ENCODE assay signal across 33 cellular contexts in the genomic region with DNA sequence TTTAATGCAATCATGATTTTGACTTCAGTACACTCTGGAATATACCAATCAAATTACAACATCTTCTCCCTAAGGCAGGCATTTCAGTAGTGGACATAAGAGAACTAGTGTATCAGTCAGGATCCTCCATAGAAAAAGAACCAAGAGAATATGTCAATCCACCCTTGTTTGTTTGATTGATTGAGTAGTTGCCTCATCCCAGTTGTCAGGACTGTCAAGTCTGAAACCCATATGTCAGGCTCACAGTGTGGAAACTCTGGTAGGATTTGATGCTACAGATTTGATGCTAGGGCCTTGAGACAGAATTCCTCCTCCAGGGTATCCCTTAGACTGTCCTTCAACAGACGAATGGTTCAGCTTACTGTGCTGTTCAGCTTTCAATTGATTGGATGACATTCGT.
"Had no signal": no experiment of that assay in that cellular context is flagged by ENCODE, and none has a peak within 500 bp of the region (broad histone marks: within the 10 kb centered on the region; RNA-seq: fewer than 3 reads in every experiment).

No MANE protein-coding gene starts in this region.

- H3K27ac ChIP-seq: adrenal gland, breast epithelium, cardiac muscle cell, colonic mucosa, esophagus muscularis mucosa, foreskin keratinocyte, gastrocnemius medialis, heart left ventricle had no signal

- H3K4me3 Mint-ChIP-seq: activated CD4-positive, alpha-beta memory T cell treated with anti-CD3 and anti-CD28 coated beads for 36 hours; activated CD8-positive, alpha-beta memory T cell treated with anti-CD3 and anti-CD28 coated beads, Interleukin-2, amount 10 ng/mL, durations not matched to agents 7 days and 5 days; activated CD8-positive, alpha-beta T cell treated with anti-CD3 and anti-CD28 coated beads, Interleukin-2, amount 10 ng/mL, durations not matched to agents 7 days and 5 days; activated naive CD4-positive, alpha-beta T cell treated with anti-CD3 and anti-CD28 coated beads for 36 hours; activated naive CD4-positive, alpha-beta T cell treated with anti-CD3 and anti-CD28 coated beads, Interleukin-2, amount 50 U/mL, for 24 hours; activated naive CD8-positive, alpha-beta T cell treated with anti-CD3 and anti-CD28 coated beads for 36 hours; activated naive CD8-positive, alpha-beta T cell treated with anti-CD3 and anti-CD28 coated beads, Interleukin-2, amount 50 U/mL, for 24 hours; activated T-helper 1 cell treated with anti-CD3 and anti-CD28 coated beads, Interleukin-12 subunit alpha, Interleukin-12 subunit beta, Interleukin-2, Interleukin-4 antibody, amounts not matched to agents 30 ng/mL and 10 ng/mL and 1 ng/mL, durations not matched to agents 14 hours and 24 hours and 36 hours; brain; endodermal cell had no signal

- H3K4me1 Mint-ChIP-seq: endodermal cell had no signal

- H3K27ac Mint-ChIP-seq: activated CD4-positive, alpha-beta memory T cell treated with anti-CD3 and anti-CD28 coated beads for 36 hours; activated CD8-positive, alpha-beta memory T cell treated with anti-CD3 and anti-CD28 coated beads, Interleukin-2, amount 10 ng/mL, durations not matched to agents 7 days and 5 days; activated CD8-positive, alpha-beta T cell treated with anti-CD3 and anti-CD28 coated beads, Interleukin-2, amount 10 ng/mL, durations not matched to agents 7 days and 5 days; activated naive CD4-positive, alpha-beta T cell treated with anti-CD3 and anti-CD28 coated beads for 36 hours; activated naive CD4-positive, alpha-beta T cell treated with anti-CD3 and anti-CD28 coated beads, Interleukin-2, amount 50 U/mL, for 24 hours; activated naive CD8-positive, alpha-beta T cell treated with anti-CD3 and anti-CD28 coated beads for 36 hours; activated naive CD8-positive, alpha-beta T cell treated with anti-CD3 and anti-CD28 coated beads, Interleukin-2, amount 50 U/mL, for 24 hours; activated T-helper 1 cell treated with anti-CD3 and anti-CD28 coated beads, Interleukin-12 subunit alpha, Interleukin-12 subunit beta, Interleukin-2, Interleukin-4 antibody, amounts not matched to agents 30 ng/mL and 10 ng/mL and 1 ng/mL, durations not matched to agents 14 hours and 24 hours and 36 hours; activated T-helper 2 cell treated with anti-CD3 and anti-CD28 coated beads, Interferon-gamma antibody, Interleukin-2, Interleukin-4, amounts not matched to agents 10 μg/mL and 5 μg/mL and 100 μg/mL, durations not matched to agents 14 hours and 24 hours and 36 hours; brain; endodermal cell had no signal

- H3K36me3 ChIP-seq: adrenal gland, breast epithelium, cardiac muscle cell, colonic mucosa, esophagus muscularis mucosa, gastrocnemius medialis, heart left ventricle had no signal

- H3K9me3 ChIP-seq: adrenal gland, breast epithelium, colonic mucosa, esophagus muscularis mucosa, gastrocnemius medialis, heart left ventricle had no signal

- H3K36me3 Mint-ChIP-seq: activated CD4-positive, alpha-beta memory T cell treated with anti-CD3 and anti-CD28 coated beads for 36 hours; activated naive CD4-positive, alpha-beta T cell treated with anti-CD3 and anti-CD28 coated beads, Interleukin-2, amount 50 U/mL, for 24 hours; activated naive CD8-positive, alpha-beta T cell treated with anti-CD3 and anti-CD28 coated beads for 36 hours; brain had no signal

- H3K27me3 Mint-ChIP-seq: activated CD4-positive, alpha-beta memory T cell treated with anti-CD3 and anti-CD28 coated beads for 36 hours; activated CD8-positive, alpha-beta memory T cell treated with anti-CD3 and anti-CD28 coated beads, Interleukin-2, amount 10 ng/mL, durations not matched to agents 7 days and 5 days; activated naive CD4-positive, alpha-beta T cell treated with anti-CD3 and anti-CD28 coated beads, Interleukin-2, amount 50 U/mL, for 24 hours; activated naive CD8-positive, alpha-beta T cell treated with anti-CD3 and anti-CD28 coated beads for 36 hours; activated naive CD8-positive, alpha-beta T cell treated with anti-CD3 and anti-CD28 coated beads, Interleukin-2, amount 50 U/mL, for 24 hours; brain had no signal

- DNase-seq: activated CD4-positive, alpha-beta memory T cell treated with anti-CD3 and anti-CD28 coated beads for 36 hours; activated CD4-positive, alpha-beta T cell treated with anti-CD3 and anti-CD28 coated beads for 1 hour; activated CD4-positive, alpha-beta T cell treated with anti-CD3 and anti-CD28 coated beads for 4 hours; activated CD4-positive, CD25-positive, alpha-beta regulatory T cell; activated CD8-positive, alpha-beta memory T cell treated with anti-CD3 and anti-CD28 coated beads, Interleukin-2, amount 10 ng/mL, durations not matched to agents 7 days and 5 days; activated CD8-positive, alpha-beta memory T cell treated with anti-CD3 and anti-CD28 coated beads, Interleukin-2, amount 50 U/mL, for 4 hours; activated CD8-positive, alpha-beta T cell treated with anti-CD3 and anti-CD28 coated beads, Interleukin-2, amount 10 ng/mL, durations not matched to agents 7 days and 5 days; activated effector memory CD4-positive, alpha-beta T cell treated with anti-CD3 and anti-CD28 coated beads, Interleukin-2, amount 50 U/mL, for 16 hours; activated naive CD4-positive, alpha-beta T cell treated with anti-CD3 and anti-CD28 coated beads for 36 hours; activated naive CD8-positive, alpha-beta T cell treated with anti-CD3 and anti-CD28 coated beads for 36 hours; activated naive CD8-positive, alpha-beta T cell treated with anti-CD3 and anti-CD28 coated beads, Interleukin-2, amount 50 U/mL, for 24 hours; activated T-cell treated with anti-CD3 and anti-CD28 coated beads, Interleukin-2, amount 50 U/mL, for 1 hour; activated T-cell treated with anti-CD3 and anti-CD28 coated beads, Interleukin-2, amount 50 U/mL, for 48 hours; adrenal gland; amygdala; aorta; central memory CD4-positive, alpha-beta T cell; cerebellar nuclear complex; colonic mucosa; effector memory CD4-positive, alpha-beta T cell; endodermal cell; foreskin keratinocyte; gastrocnemius medialis; glutamatergic neuron; heart left ventricle; T-helper 2 cell had no signal

- H3K27me3 ChIP-seq: adrenal gland, breast epithelium, cardiac muscle cell, colonic mucosa, esophagus muscularis mucosa, foreskin keratinocyte, gastrocnemius medialis, heart left ventricle had no signal

- H3K4me1 ChIP-seq: adrenal gland, breast epithelium, colonic mucosa had no signal

- ATAC-seq: activated CD8-positive, alpha-beta memory T cell treated with anti-CD3 and anti-CD28 coated beads, Interleukin-2, amount 10 ng/mL, durations not matched to agents 7 days and 5 days; activated CD8-positive, alpha-beta T cell treated with anti-CD3 and anti-CD28 coated beads, Interleukin-2, amount 10 ng/mL, durations not matched to agents 7 days and 5 days; activated naive CD8-positive, alpha-beta T cell treated with anti-CD3 and anti-CD28 coated beads, Interleukin-2, amount 50 U/mL, for 24 hours; foreskin keratinocyte; gastrocnemius medialis; heart left ventricle had no signal

- H3K4me3 ChIP-seq: adrenal gland, breast epithelium, cardiac muscle cell, colonic mucosa, esophagus muscularis mucosa, gastrocnemius medialis, heart left ventricle had no signal

- H3K9me3 Mint-ChIP-seq: activated CD4-positive, alpha-beta memory T cell treated with anti-CD3 and anti-CD28 coated beads for 36 hours; activated naive CD4-positive, alpha-beta T cell treated with anti-CD3 and anti-CD28 coated beads for 36 hours; activated naive CD8-positive, alpha-beta T cell treated with anti-CD3 and anti-CD28 coated beads for 36 hours had no signal
